Comparison of ENCODE assay signal across 8 cellular contexts in the genomic region with DNA sequence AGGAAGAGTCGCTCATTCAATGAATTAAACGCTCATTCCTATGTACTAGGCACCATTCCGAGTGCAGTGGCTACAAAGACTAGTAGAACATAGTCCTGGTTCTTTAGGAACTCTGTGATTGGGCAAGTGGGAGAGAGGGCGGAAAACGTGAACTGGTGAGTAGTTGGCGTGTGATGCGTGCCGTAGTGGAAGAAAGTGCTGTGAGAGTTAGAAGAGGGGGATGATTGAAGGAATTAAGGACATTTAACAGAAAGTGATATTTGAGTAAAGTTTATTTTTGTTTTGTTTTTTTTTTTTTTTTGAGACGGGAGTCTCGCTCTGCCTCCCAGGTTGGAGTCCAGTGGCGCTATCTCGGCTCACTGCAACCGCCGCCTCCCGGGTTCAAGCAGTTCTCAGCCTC.
DNase-seq lines count a peak whose midpoint lies in the region; ATAC-seq lines count a peak whose summit lies in the region.

No MANE protein-coding gene starts in this region.

- H3K9ac ChIP-seq in ES-I3 (ENCODE audit: low read depth, low read length): peak overlapping the region; percentile 89

- DNase-seq in MV-4-11 (lab: John Stamatoyannopoulos, UW): peak; percentile 36
- peak; percentile 60 for DNase-seq in activated naive CD4-positive, alpha-beta T cell treated with Interleukin-2 at 50 U/mL for 16 hours
- DNase-seq in hepatic stellate cell (ENCODE audit: low spot score): peak; percentile 56
- no peak for DNase-seq in OCI-M2 (lab: John Stamatoyannopoulos, UW; ENCODE audit: unreplicated experiment)

- ATAC-seq in GM21737 (IDR thresholded peaks at IDR 0.05; ENCODE audit: unreplicated experiment) (no peak), HG03439 (IDR thresholded peaks at IDR 0.05; ENCODE audit: unreplicated experiment) (no peak)

- peak overlapping the region; percentile 55 to 86 (median 79) for H3K4me3 ChIP-seq in skin epidermis

- peak overlapping the region in 20 of 21 experiments; percentile 23 to 91 (median 83) for H3K27ac ChIP-seq in skin epidermis

- H3K9me3 ChIP-seq in ES-I3 (ENCODE audit: control insufficient read depth, insufficient read depth, low read length): no peaks in the 10 kb centered on the region

- H3K4me1 ChIP-seq in ES-I3 (ENCODE audit: insufficient read depth, low read length): peaks cover 7% of the 10 kb centered on the region

- no peaks in the 10 kb centered on the region for H3K36me3 ChIP-seq in ES-I3 (ENCODE audit: insufficient read depth, low read length)
